8 cellular contexts compared by ENCODE assay signal in genomic region chr10:60114765-60115586, GRCh38.
DNase-seq lines count a peak whose midpoint lies in the region; ATAC-seq and TF ChIP-seq lines count a peak whose summit lies in the region.

No MANE protein-coding gene starts in this region.

- CTCF ChIA-PET in AG04449 (lab: Yijun Ruan, JAX) = interaction anchor here (0.7 to 7.5 kb wide), 43 partner anchors 9 to 531 kb away, joined by 3 to 234 read pairs (median 5); no protein-coding TSS in a partner anchor

- POLR2A ChIA-PET in AG04449 (lab: Yijun Ruan, JAX) = no interaction called here

- no peaks in the 10 kb centered on the region for H3K4me1 ChIP-seq in lower lobe of right lung

- H3K27me3 ChIP-seq in lower lobe of right lung (ENCODE audit: low read depth) = no peaks in the 10 kb centered on the region

- no peak overlapping the region for H3K27ac ChIP-seq in lower lobe of right lung

- H3K4me3 ChIP-seq in AG04449 (ENCODE audit: low read depth, low read length) (no peak overlapping the region), lower lobe of right lung (no peak overlapping the region)

- no peaks in the 10 kb centered on the region for H3K36me3 ChIP-seq in lower lobe of right lung

- ATAC-seq in GM18502 (IDR thresholded peaks at IDR 0.05; ENCODE audit: poor library complexity, unreplicated experiment) (peak; percentile 81), HG02973 (IDR thresholded peaks at IDR 0.05; ENCODE audit: unreplicated experiment) (peak; percentile 80), lower lobe of right lung (peak; percentile 38 to 40)

- H3K9me3 ChIP-seq in lower lobe of right lung = no peaks in the 10 kb centered on the region

- TF ChIP-seq CTCF in AG04449 (IDR thresholded peaks at IDR 0.05; ENCODE audit: insufficient read depth, low read length, missing control alignments) (peak; percentile 42), lower lobe of right lung (IDR thresholded peaks at IDR 0.05) (peak; percentile 46)

- peak; percentile 52 for DNase-seq in AG04449 (ENCODE audit: low read depth, low spot score)
- peak; percentile 19 to 28 for DNase-seq in NOMO-1 (lab: John Stamatoyannopoulos, UW; ENCODE audit: unreplicated experiment in 2 of 2)
- DNase-seq in dedifferentiated amniotic fluid mesenchymal stem cell (ENCODE audit: extremely low spot score) = peak; percentile 51
- DNase-seq in lower lobe of right lung = no peak
- no peak for DNase-seq in NCI-H1048 (lab: John Stamatoyannopoulos, UW)
- no peak for DNase-seq in ureter (ENCODE audit: low spot score)

- intact Hi-C loops in lower lobe of right lung (cut with DNase I) = no loop called here

Comparison
In these comparisons a context has a peak if more than half of its experiments do, and no peak if none do; other contexts are left out.
1. DNase-seq: peak in AG04449 (single experiment), NOMO-1 (2 of 2) and dedifferentiated amniotic fluid mesenchymal stem cell (single experiment); none in lower lobe of right lung (single experiment), NCI-H1048 (single experiment) and ureter (single experiment).
2. Peak in every context shown above with its lines, with median percentiles within 50 percentile points of each other: ATAC-seq.